Comparison of ENCODE assay signal across 1 cellular context in genomic region chr4:124993838-124994237, GRCh38.
TF ChIP-seq lines count a peak whose summit lies in the region.

No MANE protein-coding gene starts in this region.

TF ChIP-seq in HCT116, 20 proteins besides CTCF, POLR2A, EP300 and RAD21 (continued from another document):
- TF ChIP-seq ATF3 (IDR thresholded peaks at IDR 0.05) = no peak
- no peak for TF ChIP-seq ZBTB33 (IDR thresholded peaks at IDR 0.05; ENCODE audit: extremely low read depth, insufficient replicate concordance, low read length)
- TF ChIP-seq SIN3A (IDR thresholded peaks at IDR 0.05; ENCODE audit: low read depth) = no peak
- no peak for TF ChIP-seq EZH2phosphoT487 (IDR thresholded peaks at IDR 0.05; ENCODE audit: borderline replicate concordance)
- TF ChIP-seq JUND (IDR thresholded peaks at IDR 0.05) = no peak
- no peak for TF ChIP-seq FOSL1 (IDR thresholded peaks at IDR 0.05; ENCODE audit: low read depth)
- TF ChIP-seq ZNF274 (IDR thresholded peaks at IDR 0.05; ENCODE audit: low read depth, low read length) = no peak
- TF ChIP-seq SRF (IDR thresholded peaks at IDR 0.05; ENCODE audit: low read depth) = no peak
